Comparison of ENCODE assay signal across 11 cellular contexts in the genomic region with DNA sequence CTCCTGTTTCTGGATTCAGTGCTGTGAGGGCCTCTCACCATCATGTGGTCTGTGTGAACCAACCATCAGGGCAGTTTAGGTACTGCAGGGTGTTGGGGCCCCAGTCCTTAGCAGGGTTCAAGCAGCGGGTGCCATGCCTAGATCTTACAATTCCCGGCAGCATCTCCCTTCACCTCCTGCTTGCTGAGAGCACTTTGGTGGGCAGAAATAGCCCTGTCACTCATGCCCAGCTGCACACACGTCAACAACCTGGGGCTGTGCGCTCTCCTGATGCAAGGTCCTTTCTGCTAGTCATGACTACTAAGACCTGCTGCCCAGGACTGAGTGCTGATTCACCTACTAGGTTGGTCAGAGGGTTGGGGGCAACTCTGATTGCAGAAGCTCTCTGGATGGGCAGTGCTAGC.
DNase-seq lines count a peak whose midpoint lies in the region; ATAC-seq and TF ChIP-seq lines count a peak whose summit lies in the region.
"Had no signal": no experiment of that assay in that cellular context is flagged by ENCODE, and none has a peak within 500 bp of the region (broad histone marks: within the 10 kb centered on the region; RNA-seq: fewer than 3 reads in every experiment).

No MANE protein-coding gene starts in this region.

- TF ChIP-seq EP300 in SK-N-SH (IDR thresholded peaks at IDR 0.05; ENCODE audit: borderline replicate concordance in 1 of 2, low read depth in 1 of 2, low read length in 1 of 2), result no peak

- H3K4me1 ChIP-seq in HCT116 (ENCODE audit: control insufficient read depth in 1 of 2, insufficient read depth in 2 of 2, low read length in 2 of 2) (no peaks in the 10 kb centered on the region), SK-N-SH (ENCODE audit: control insufficient read depth in 1 of 2, insufficient read depth in 2 of 2, low read depth in 1 of 2, low read length in 1 of 2) (peaks cover 0 to 26% of the 10 kb centered on the region in 2 experiments; a peak in 2 of 4 replicates), skeletal muscle tissue (ENCODE audit: control insufficient read depth in 3 of 3, insufficient read depth in 3 of 3, low read length in 3 of 3) (peaks cover 14 to 19% (median 15%) of the 10 kb centered on the region in 3 donors)

- H3K27me3 ChIP-seq in HCT116 (ENCODE audit: insufficient read depth, low read length), result no peaks in the 10 kb centered on the region
- no peaks in the 10 kb centered on the region; the same call in 1 of the 2 replicates for H3K27me3 ChIP-seq in SK-N-SH (ENCODE audit: insufficient read depth)
- H3K27me3 ChIP-seq in skeletal muscle tissue (ENCODE audit: control insufficient read depth in 3 of 3, insufficient read depth in 3 of 3, low read length in 3 of 3), result no peaks in the 10 kb centered on the region

- DNase-seq in HCT116 (ENCODE audit: low read depth, low spot score), result no peak
- DNase-seq in SK-N-SH, result peak; percentile 63
- DNase-seq in left cardiac atrium, result peak; percentile 74
- DNase-seq in GM20000 (ENCODE audit: low spot score), result no peak
- no peak for DNase-seq in activated naive CD4-positive, alpha-beta T cell (lab: John Stamatoyannopoulos, UW)
- no peak for DNase-seq in effector CD8-positive, alpha-beta T cell (lab: John Stamatoyannopoulos, UW)
- DNase-seq: NK-92 treated with Interleukin-12 subunit alpha and Interleukin-12 subunit beta, amount 100 ng/mL, for 24 hours; occipital lobe; stimulated activated CD4-positive, alpha-beta T cell treated with anti-CD3 and anti-CD28 coated beads, Interleukin-4, amount 100 ng/mL, for 4 hours had no signal

- H3K9me3 ChIP-seq in HCT116 (ENCODE audit: control insufficient read depth in 1 of 2, insufficient read depth in 1 of 2, low read depth in 1 of 2, low read length in 2 of 2) (no peaks in the 10 kb centered on the region), SK-N-SH (no peaks in the 10 kb centered on the region), skeletal muscle tissue (ENCODE audit: control insufficient read depth in 3 of 3, low read length in 3 of 3) (no peaks in the 10 kb centered on the region)

- no peak for TF ChIP-seq POLR2A in HCT116 (IDR thresholded peaks at IDR 0.05; ENCODE audit: borderline replicate concordance, extremely low read depth, insufficient read depth, insufficient read length)

- RAD21 ChIA-PET in HCT116 (lab: Charles Lee; ENCODE audit: low non-redundant PET in 1 of 2, low total read pairs in 2 of 2, uncharacterized antibody in 2 of 2, unreplicated experiment in 2 of 2), result no interaction called here

- TF ChIP-seq RAD21 in HCT116 (IDR thresholded peaks at IDR 0.05; ENCODE audit: low read depth), result no peak
- TF ChIP-seq RAD21 in SK-N-SH (IDR thresholded peaks at IDR 0.05; ENCODE audit: low read length), result no peak

- ATAC-seq in HCT116 (peak; percentile 87), left cardiac atrium (peak; percentile 90 to 93)

- CTCF ChIA-PET in HCT116 (lab: Charles Lee) (interaction anchor here (1.2 kb wide), 1 partner anchor 16 kb away, joined by 3 read pairs; no protein-coding TSS in a partner anchor), SK-N-SH (lab: Yijun Ruan, JAX) (interaction anchor here (0.8 to 4.9 kb wide), 13 partner anchors 12 to 1002 kb away, joined by 3 to 40 read pairs (median 4); partner anchors contain the start of genes RAD52 and WNK1)

- intact Hi-C loops in HCT116 (cut with micrococcal nuclease), result no loop called here
- intact Hi-C loops in left cardiac atrium (cut with DNase I), result loop anchor here in 1 of 2 donors (5.0 kb wide), 1 partner anchor 136 kb away; no protein-coding TSS in a partner anchor

- H3F3A ChIP-seq in SK-N-SH (replicated peaks; ENCODE audit: insufficient read depth), result no peaks in the 10 kb centered on the region

- H3K79me2 ChIP-seq in HCT116 (ENCODE audit: insufficient read depth, low read length) (no peaks in the 10 kb centered on the region), SK-N-SH (ENCODE audit: insufficient read depth) (no peaks in the 10 kb centered on the region)

- H2AFZ ChIP-seq in HCT116 (ENCODE audit: low read depth, low read length, poor library complexity, severe bottlenecking) (no peak overlapping the region), SK-N-SH (ENCODE audit: low read depth) (no peak overlapping the region)

- H3K36me3 ChIP-seq in HCT116 (ENCODE audit: control insufficient read depth in 1 of 2, insufficient read depth in 2 of 2, low read length in 2 of 2), result no peaks in the 10 kb centered on the region
- H3K36me3 ChIP-seq in SK-N-SH (replicated peaks in 1 of 2; ENCODE audit: control insufficient read depth in 1 of 2, insufficient read depth in 2 of 2, low read length in 1 of 2), result no peaks in the 10 kb centered on the region
- no peaks in the 10 kb centered on the region for H3K36me3 ChIP-seq in skeletal muscle tissue (ENCODE audit: control insufficient read depth in 3 of 3, insufficient read depth in 3 of 3, low read length in 3 of 3)

- WGBS in SK-N-SH (ENCODE audit: low lambda C conversion rate), result 35% methylated on average over 4 of the region's 4 CpGs

- H4K20me1 ChIP-seq in HCT116 (ENCODE audit: insufficient read depth) (no peaks in the 10 kb centered on the region), SK-N-SH (ENCODE audit: insufficient read depth) (no peaks in the 10 kb centered on the region)

- H3K9ac ChIP-seq in HCT116 (ENCODE audit: low read length) (no peak overlapping the region), SK-N-SH (no peak overlapping the region), skeletal muscle tissue (ENCODE audit: low read depth in 1 of 3, low read length in 3 of 3) (peak overlapping the region; percentile 36 to 54 (median 47))

- H3K4me3 ChIP-seq in HCT116 (replicated peaks in 1 of 2; ENCODE audit: low read depth in 1 of 2, low read length in 2 of 2) (no peak overlapping the region), SK-N-SH (ENCODE audit: low read depth in 2 of 2, low read length in 1 of 2) (no peak overlapping the region; a peak in 1 of 4 replicates), skeletal muscle tissue (ENCODE audit: low read length in 3 of 3) (no peak overlapping the region)

- TF ChIP-seq CTCF in HCT116 (IDR thresholded peaks at IDR 0.05 in 2 of 3, conservative IDR thresholded peaks at IDR 0.05 in 1 of 3; ENCODE audit: borderline replicate concordance in 1 of 3, insufficient read depth in 1 of 3, low read depth in 2 of 3, low read length in 2 of 3) (peak in 2 of 3 experiments; percentile 16 to 22; a peak in 2 of 6 replicates), SK-N-SH (IDR thresholded peaks at IDR 0.05) (no peak), GM20000 (IDR thresholded peaks at IDR 0.05; ENCODE audit: extremely low read depth, missing control alignments) (no peak)

- no peaks in the 10 kb centered on the region for H3K9me2 ChIP-seq in HCT116 (ENCODE audit: insufficient read depth)
- H3K9me2 ChIP-seq in SK-N-SH, result no peaks in the 10 kb centered on the region

- H3K4me2 ChIP-seq in HCT116 (ENCODE audit: low read length) (no peak overlapping the region), SK-N-SH (no peak overlapping the region)

- H3K27ac ChIP-seq in HCT116 (ENCODE audit: low read depth, low read length), result no peak overlapping the region
- H3K27ac ChIP-seq in SK-N-SH (ENCODE audit: low read depth in 2 of 2, low read length in 1 of 2), result peak overlapping the region in 1 of 2 experiments; percentile 97; a peak in 2 of 4 replicates
- peak overlapping the region; percentile 58 for H3K27ac ChIP-seq in skeletal muscle tissue (ENCODE audit: low read depth, low read length)
- H3K27ac ChIP-seq: epithelial cell of prostate had no signal

- POLR2A ChIA-PET in HCT116 (lab: Charles Lee), result no interaction called here
- POLR2A ChIA-PET in SK-N-SH (lab: Yijun Ruan, JAX), result interaction anchor here (1.0 to 1.5 kb wide), 3 partner anchors 14 to 160 kb away, joined by 3 to 16 read pairs (median 8); no protein-coding TSS in a partner anchor

- BruUV-seq in HCT116 (replicated peaks; lab: Mats Ljungman, UMichigan), result no TSS peak

TF ChIP-seq in HCT116, 20 proteins besides CTCF, POLR2A, EP300 and RAD21:
- no peak for TF ChIP-seq MAX (IDR thresholded peaks at IDR 0.05)
- TF ChIP-seq JUND (IDR thresholded peaks at IDR 0.05), result no peak
- TF ChIP-seq CEBPB (IDR thresholded peaks at IDR 0.05; ENCODE audit: low read depth), result no peak
- TF ChIP-seq EZH2phosphoT487 (IDR thresholded peaks at IDR 0.05; ENCODE audit: borderline replicate concordance), result no peak
- no peak for TF ChIP-seq SIN3A (IDR thresholded peaks at IDR 0.05; ENCODE audit: low read depth)
- no peak for TF ChIP-seq YY1 (IDR thresholded peaks at IDR 0.05; ENCODE audit: extremely low read depth, insufficient replicate concordance, low read depth, low read length)
- TF ChIP-seq SP1 (IDR thresholded peaks at IDR 0.05; ENCODE audit: low read depth), result no peak
- no peak for TF ChIP-seq ATF3 (IDR thresholded peaks at IDR 0.05)

TF ChIP-seq in SK-N-SH, 30 proteins besides CTCF, POLR2A, EP300 and RAD21 (continues in another document):
- TF ChIP-seq NFIC (IDR thresholded peaks at IDR 0.05; ENCODE audit: borderline replicate concordance) (no peak), FOXM1 (IDR thresholded peaks at IDR 0.05; ENCODE audit: low read depth) (no peak), ZBTB33 (IDR thresholded peaks at IDR 0.05; ENCODE audit: borderline replicate concordance, low read depth) (no peak), POLR2AphosphoS5 (IDR thresholded peaks at IDR 0.05; ENCODE audit: low read depth, low read length) (no peak), MXI1 (IDR thresholded peaks at IDR 0.05; ENCODE audit: low read depth, low read length) (no peak), RFX5 (IDR thresholded peaks at IDR 0.05; ENCODE audit: low read length) (no peak)

Comparison
In these comparisons a context has a peak if more than half of its experiments do, and no peak if none do; other contexts are left out.
1. DNase-seq: peak in SK-N-SH (single experiment) and left cardiac atrium (single experiment); none in HCT116 (single experiment), GM20000 (single experiment), activated naive CD4-positive, alpha-beta T cell (0 of 4) and effector CD8-positive, alpha-beta T cell (single experiment).
2. H3K9ac ChIP-seq: peak in skeletal muscle tissue (3 of 3); none in HCT116 (single experiment) and SK-N-SH (single experiment).
3. CTCF ChIP-seq: peak in HCT116 (2 of 3); none in SK-N-SH (single experiment) and GM20000 (single experiment).
4. Of the 11 proteins assayed by ChIP-seq in both SK-N-SH and HCT116: peak only in SK-N-SH: none; only in HCT116: CTCF; in both: none; in neither: 10.